ENCODE assay signal across 8 cellular contexts in genomic region chr5:176812269-176813259, GRCh38. TPM values are rescaled to one million over a fixed set of nuclear protein-coding genes. Genes with fewer than 3 reads are reported as not detected.
DNase-seq lines count a peak whose midpoint lies in the region; ATAC-seq and TF ChIP-seq lines count a peak whose summit lies in the region.

No MANE protein-coding gene starts in this region.

- no peak overlapping the region for H3K4me2 ChIP-seq in H9 (ENCODE audit: insufficient read depth, insufficient read length, low read length)

- no peak overlapping the region for H3K9ac ChIP-seq in H9 (ENCODE audit: extremely low read depth, insufficient read length, low read length)

- H4K8ac ChIP-seq in H9 (replicated peaks; ENCODE audit: insufficient read length, low read depth, low read length) = no peak overlapping the region

- no peak for TF ChIP-seq EP300 in transverse colon (IDR thresholded peaks at IDR 0.05; ENCODE audit: low read depth)

- WGBS in H9 (ENCODE audit: extremely low coverage, insufficient read length, low lambda C conversion rate) = no CpG with 5 or more reads among the region's 37 CpGs
- 35 to 68% methylated on average over 5 to 34 of the region's 37 CpGs for WGBS in transverse colon (ENCODE audit: low coverage in 1 of 2), 2 donors

- H3K23ac ChIP-seq in H9 (ENCODE audit: insufficient read length, low read depth, low read length) = no peak overlapping the region

- no peak for TF ChIP-seq CTCF in CD4-positive, alpha-beta T cell (IDR thresholded peaks at IDR 0.05)
- TF ChIP-seq CTCF in H9 (conservative IDR thresholded peaks at IDR 0.05) (peak; percentile 80), WERI-Rb-1 (IDR thresholded peaks at IDR 0.05; ENCODE audit: low read depth, low read length) (peak; percentile 76), transverse colon (IDR thresholded peaks at IDR 0.05) (peak in 1 of 5 experiments; percentile 12)

- H3K79me1 ChIP-seq in H9 (ENCODE audit: insufficient read depth, low read depth, low read length, poor library complexity, severe bottlenecking) = no peaks in the 10 kb centered on the region

- peaks cover 19% of the 10 kb centered on the region for H3K4me1 Mint-ChIP-seq in CD4-positive, alpha-beta T cell (ENCODE audit: low read depth)
- H3K4me1 Mint-ChIP-seq in H9 = peaks cover 39 to 65% of the 10 kb centered on the region in 2 experiments

- peak overlapping the region; percentile 58 for H3K4me3 Mint-ChIP-seq in CD4-positive, alpha-beta T cell
- H3K4me3 Mint-ChIP-seq in H9 = peak overlapping the region in 1 of 2 experiments; percentile 88; a peak in 2 of 5 replicates

- no peak overlapping the region for H4K91ac ChIP-seq in H9 (ENCODE audit: insufficient read length, low read depth, low read length)

- no peak overlapping the region for H2BK120ac ChIP-seq in H9 (ENCODE audit: low read depth, low read length, poor library complexity, severe bottlenecking)

- H2AK5ac ChIP-seq in H9 (ENCODE audit: insufficient read length, low read length) = no peak overlapping the region

- H3K4me1 ChIP-seq in H9 (ENCODE audit: insufficient read depth, low read length) (no peaks in the 10 kb centered on the region; the same call in 1 of the 2 replicates), transverse colon (peaks cover 0 to 22% (median 21%) of the 10 kb centered on the region in 4 donors)

- POLR2A ChIA-PET in CD4-positive, alpha-beta T cell (lab: Charles Lee) = no interaction called here

- no peaks in the 10 kb centered on the region for H3K79me2 ChIP-seq in H9 (ENCODE audit: insufficient read depth, low read length)

- no peak overlapping the region for H2BK15ac ChIP-seq in H9 (ENCODE audit: low read depth, low read length)

- H3K9me3 ChIP-seq in CD4-positive, alpha-beta T cell (ENCODE audit: control insufficient read depth, low read length) = no peaks in the 10 kb centered on the region
- H3K9me3 ChIP-seq in H9 (ENCODE audit: control insufficient read depth, low read depth, low read length) = no peaks in the 10 kb centered on the region
- no peaks in the 10 kb centered on the region for H3K9me3 ChIP-seq in WERI-Rb-1 (ENCODE audit: severe bottlenecking)
- H3K9me3 ChIP-seq in transverse colon = no peaks in the 10 kb centered on the region

- H3K56ac ChIP-seq in H9 (ENCODE audit: insufficient read length, low read depth, low read length) = no peak overlapping the region

- in situ Hi-C loops in transverse colon (cut with MboI; ENCODE audit: low pct_ligation_motif_present in 1 of 4, low pct_unique_long_range_greater_than_20kb in 1 of 4, low sequenced_read_pairs in 3 of 4) = no loop called here

- no peak overlapping the region for H3K27ac Mint-ChIP-seq in CD4-positive, alpha-beta T cell
- H3K27ac Mint-ChIP-seq in H9 = peak overlapping the region in 1 of 3 experiments; percentile 86; a peak in 2 of 7 replicates

- CTCF ChIA-PET in CD4-positive, alpha-beta T cell (lab: Charles Lee) = no interaction called here

- no peak overlapping the region for H3K27ac ChIP-seq in CD4-positive, alpha-beta T cell (ENCODE audit: low read depth, low read length)
- H3K27ac ChIP-seq in H9 (ENCODE audit: insufficient read length, low read depth, low read length) (no peak overlapping the region), WERI-Rb-1 (no peak overlapping the region), transverse colon (no peak overlapping the region)

- H3K4me3 ChIP-seq in WERI-Rb-1 (ENCODE audit: low read depth, low read length) (no peak overlapping the region), transverse colon (no peak overlapping the region)

- H4K20me1 ChIP-seq in H9 (ENCODE audit: control insufficient read depth, insufficient read depth, insufficient read length) = no peaks in the 10 kb centered on the region

- H3K27me3 ChIP-seq in CD4-positive, alpha-beta T cell (ENCODE audit: control insufficient read depth, insufficient read depth, low read length) = peaks cover 79% of the 10 kb centered on the region
- H3K27me3 ChIP-seq in H9 (ENCODE audit: insufficient read depth, low read length) = peaks cover 16% of the 10 kb centered on the region; the same call in 1 of the 2 replicates
- H3K27me3 ChIP-seq in WERI-Rb-1 (ENCODE audit: insufficient read depth, low read depth, severe bottlenecking) = no peaks in the 10 kb centered on the region
- peaks cover 98% of the 10 kb centered on the region for H3K27me3 ChIP-seq in transverse colon

- H3K18ac ChIP-seq in H9 (ENCODE audit: insufficient read length, low read depth, low read length) = no peak overlapping the region

- intact Hi-C loops in CD4-positive, alpha-beta T cell (cut with DNase I, micrococcal nuclease) = no loop called here
- intact Hi-C loops in transverse colon (cut with DNase I; ENCODE audit: low total_unique reads) = no loop called here

- no peak overlapping the region for H3K14ac ChIP-seq in H9 (ENCODE audit: insufficient read depth, low read length)

- no peak overlapping the region for H2BK12ac ChIP-seq in H9 (ENCODE audit: insufficient read length, low read depth, low read length)

- H3K27me3 Mint-ChIP-seq in CD4-positive, alpha-beta T cell = peaks cover 74% of the 10 kb centered on the region
- peaks cover 74% of the 10 kb centered on the region for H3K27me3 Mint-ChIP-seq in H9 (ENCODE audit: low read depth)

- H2BK5ac ChIP-seq in H9 (ENCODE audit: insufficient read length, low read length) = no peak overlapping the region

- TF ChIP-seq POLR2A in transverse colon (IDR thresholded peaks at IDR 0.05) = no peak

- no peaks in the 10 kb centered on the region for H3K9me3 Mint-ChIP-seq in CD4-positive, alpha-beta T cell
- H3K9me3 Mint-ChIP-seq in H9 = no peaks in the 10 kb centered on the region; a peak in 1 of 5 replicates

- DNase-seq in CD4-positive, alpha-beta T cell = no peak
- DNase-seq in H9 = peak; percentile 78
- DNase-seq in WERI-Rb-1 = peak; percentile 60
- no peak for DNase-seq in left lobe of liver (ENCODE audit: low spot score)
- no peak for DNase-seq in NCI-H526 treated with DMSO at 0.1 percent for 48 hours (lab: John Stamatoyannopoulos, UW)
- no peak for DNase-seq in transverse colon
- no peak for DNase-seq in stimulated activated CD4-positive, alpha-beta T cell treated with anti-CD3 and anti-CD28 coated beads, Interleukin-12 subunit alpha, Interleukin-12 subunit beta, amount 100 ng/mL, for 4 hours

- no peak overlapping the region for H2AFZ ChIP-seq in H9 (ENCODE audit: low read length)

- H3K36me3 ChIP-seq in WERI-Rb-1 = no peaks in the 10 kb centered on the region
- no peaks in the 10 kb centered on the region for H3K36me3 ChIP-seq in transverse colon

- no peaks in the 10 kb centered on the region for H3K36me3 Mint-ChIP-seq in CD4-positive, alpha-beta T cell (ENCODE audit: low read depth)
- H3K36me3 Mint-ChIP-seq in H9 (ENCODE audit: insufficient read depth in 1 of 3, low read depth in 3 of 3) = no peaks in the 10 kb centered on the region; a peak in 2 of 7 replicates

- no peak overlapping the region for H3K4ac ChIP-seq in H9 (ENCODE audit: low read depth, low read length)

- H3T11ph ChIP-seq in H9 (ENCODE audit: low read length) = no peak overlapping the region

- ATAC-seq in CD4-positive, alpha-beta T cell (ENCODE audit: poor library complexity) = no peak
- ATAC-seq in left lobe of liver (peak; percentile 23), GM19351 (IDR thresholded peaks at IDR 0.05; ENCODE audit: unreplicated experiment) (no peak)

- no peak overlapping the region for H4K5ac ChIP-seq in H9 (ENCODE audit: insufficient read length, low read depth, low read length)

- no peak overlapping the region for H2BK20ac ChIP-seq in H9 (ENCODE audit: low read depth, low read length, poor library complexity, severe bottlenecking)

- H3K23me2 ChIP-seq in H9 (ENCODE audit: insufficient read length, low read depth, low read length, poor library complexity, severe bottlenecking) = peaks cover 15% of the 10 kb centered on the region

RNA-seq across cellular contexts. Expression of gene UNC5A, which starts 2.2 kb away (rescaled TPM):
- not detected for total RNA-seq in CD4-positive, alpha-beta T cell
- total RNA-seq in H9 (2021) = 4.4 and 5.3 TPM in 2 replicates
- total RNA-seq in left lobe of liver = not detected
- under 1 TPM in 1 of 4 donors, not detected in 3; 0.32 TPM for total RNA-seq in transverse colon

Comparison
In these comparisons a context has a peak if more than half of its experiments do, and no peak if none do; other contexts are left out.
1. DNase-seq: peak in H9 (single experiment) and WERI-Rb-1 (single experiment); none in CD4-positive, alpha-beta T cell (0 of 10), left lobe of liver (single experiment), NCI-H526 treated with DMSO at 0.1 percent for 48 hours (single experiment), transverse colon (single experiment) and stimulated activated CD4-positive, alpha-beta T cell treated with anti-CD3 and anti-CD28 coated beads, Interleukin-12 subunit alpha, Interleukin-12 subunit beta, amount 100 ng/mL, for 4 hours (single experiment).